17 cellular contexts compared by ENCODE assay signal in genomic region chr4:89769856-89770255, GRCh38.
A peak's percentile ranks its signal among the peaks of the same experiment; 100 is the strongest.
DNase-seq lines count a peak whose midpoint lies in the region; ATAC-seq and TF ChIP-seq lines count a peak whose summit lies in the region.
"Had no signal": no experiment of that assay in that cellular context is flagged by ENCODE, and none has a peak within 500 bp of the region (broad histone marks: within the 10 kb centered on the region; RNA-seq: fewer than 3 reads in every experiment).

No MANE protein-coding gene starts in this region.

- no peak overlapping the region for H2AFZ ChIP-seq in trophoblast cell (ENCODE audit: insufficient read depth, low read length, poor library complexity)

- peaks cover 4% of the 10 kb centered on the region for H3K4me1 Mint-ChIP-seq in endodermal cell
- H3K4me1 Mint-ChIP-seq: B cell had no signal

- H2BK12ac ChIP-seq in trophoblast cell (ENCODE audit: low read length), result no peak overlapping the region

- H3K27me3 Mint-ChIP-seq in endodermal cell (ENCODE audit: insufficient read depth), result no peaks in the 10 kb centered on the region

- H3K79me1 ChIP-seq in trophoblast cell (ENCODE audit: low read length), result no peaks in the 10 kb centered on the region

- no peaks in the 10 kb centered on the region for H3K36me3 ChIP-seq in trophoblast cell (ENCODE audit: control insufficient read depth in 1 of 2, insufficient read depth in 2 of 2, low read length in 2 of 2)
- H3K36me3 ChIP-seq in testis (ENCODE audit: low read depth, missing control alignments), result no peaks in the 10 kb centered on the region
- no peaks in the 10 kb centered on the region for H3K36me3 ChIP-seq in endodermal cell (ENCODE audit: control insufficient read depth, insufficient read depth, low read length)

- TF ChIP-seq POLR2A in testis (IDR thresholded peaks at IDR 0.05), result no peak

- no peak overlapping the region for H4K12ac ChIP-seq in trophoblast cell (ENCODE audit: low read depth, low read length)

- H3K36me3 Mint-ChIP-seq in endodermal cell (ENCODE audit: low read depth), result no peaks in the 10 kb centered on the region
- H3K36me3 Mint-ChIP-seq: CD8-positive, alpha-beta T cell had no signal

- H3K4ac ChIP-seq in trophoblast cell (ENCODE audit: low read depth, low read length), result no peak overlapping the region

- no peak overlapping the region for H4K8ac ChIP-seq in trophoblast cell (ENCODE audit: low read depth, low read length)

- H3K27me3 ChIP-seq in trophoblast cell (ENCODE audit: insufficient read depth, low read length) (no peaks in the 10 kb centered on the region), testis (no peaks in the 10 kb centered on the region), endodermal cell (ENCODE audit: control insufficient read depth, insufficient read depth, low read length, poor library complexity, severe bottlenecking) (no peaks in the 10 kb centered on the region)
- H3K27me3 ChIP-seq: BLaER1 treated with 17β-estradiol and CSF1 and Interleukin-3, amounts not matched to agents 10 nM and 100 nM had no signal

- H3K9ac ChIP-seq in trophoblast cell (ENCODE audit: low read length) (no peak overlapping the region), endodermal cell (ENCODE audit: extremely low read depth, low read length, poor library complexity, severe bottlenecking) (no peak overlapping the region)
- H3K9ac ChIP-seq: BLaER1 treated with 17β-estradiol and CSF1 and Interleukin-3, amounts not matched to agents 10 nM and 100 nM had no signal

- H3K14ac ChIP-seq in trophoblast cell (ENCODE audit: low read length), result no peak overlapping the region

- H3K9me3 Mint-ChIP-seq in endodermal cell, result peaks cover 8% of the 10 kb centered on the region
- H3K9me3 Mint-ChIP-seq: CD4-positive, alpha-beta T cell had no signal

- WGBS in trophoblast cell (ENCODE audit: extremely low coverage, insufficient coverage, insufficient read length), result no CpG with 5 or more reads among the region's 3 CpGs
- 68 to 71% methylated on average over 3 of the region's 3 CpGs for WGBS in testis, 2 donors
- WGBS in endodermal cell (ENCODE audit: insufficient coverage in 1 of 2, insufficient read length in 1 of 2), 2 experiments, result 90 to 95% methylated on average over 3 of the region's 3 CpGs

- no peaks in the 10 kb centered on the region for H3K79me2 ChIP-seq in trophoblast cell (ENCODE audit: control insufficient read depth, insufficient read depth, low read length, poor library complexity)

- H2BK5ac ChIP-seq in trophoblast cell (ENCODE audit: low read depth, low read length, poor library complexity), result no peak overlapping the region

- H3K27ac ChIP-seq in trophoblast cell (ENCODE audit: low read depth, low read length) (no peak overlapping the region), testis (no peak overlapping the region), endodermal cell (ENCODE audit: low read depth, low read length) (no peak overlapping the region)
- H3K27ac ChIP-seq: 22Rv1; A549; BLaER1 treated with 17β-estradiol and CSF1 and Interleukin-3, amounts not matched to agents 10 nM and 100 nM; C4-2B had no signal

- no peak for TF ChIP-seq CTCF in testis (IDR thresholded peaks at IDR 0.05)
- TF ChIP-seq CTCF in endodermal cell (conservative IDR thresholded peaks at IDR 0.05), result no peak

- in situ Hi-C loops in SK-MEL-5 (cut with HindIII; ENCODE audit: low pct_unique_long_range_greater_than_20kb, low sequenced_read_pairs), result no loop called here

- ATAC-seq in activated CD4-positive, CD25-positive, alpha-beta regulatory T cell treated with anti-CD3 and anti-CD28 coated beads, Interleukin-2, amount 50 U/mL, for 24 hours, result no peak
- ATAC-seq: A549; CD8-positive, alpha-beta T cell had no signal

- H3K18ac ChIP-seq in trophoblast cell (ENCODE audit: low read length), result no peak overlapping the region

- intact Hi-C loops in testis (cut with DNase I; ENCODE audit: low total_unique reads), result no loop called here

- H3K27ac Mint-ChIP-seq in endodermal cell, result no peak overlapping the region
- H3K27ac Mint-ChIP-seq: B cell; CD4-positive, alpha-beta T cell; CD8-positive, alpha-beta T cell had no signal

- H3K4me3 Mint-ChIP-seq in endodermal cell, result no peak overlapping the region
- H3K4me3 Mint-ChIP-seq: B cell; CD4-positive, alpha-beta T cell; CD8-positive, alpha-beta T cell had no signal

- no peak overlapping the region for H2BK120ac ChIP-seq in trophoblast cell (ENCODE audit: insufficient read depth, low read length, poor library complexity)

- H3K4me3 ChIP-seq in trophoblast cell (ENCODE audit: low read depth, low read length), result no peak overlapping the region
- H3K4me3 ChIP-seq in testis, result no peak overlapping the region
- H3K4me3 ChIP-seq in endodermal cell (ENCODE audit: low read length), result no peak overlapping the region
- H3K4me3 ChIP-seq: A549; BLaER1 treated with 17β-estradiol and CSF1 and Interleukin-3, amounts not matched to agents 10 nM and 100 nM had no signal

- no peak overlapping the region for H2AK5ac ChIP-seq in trophoblast cell (ENCODE audit: low read length)

- DNase-seq in SK-MEL-5 (ENCODE audit: low read depth, low spot score), result peak; percentile 51
- no peak for DNase-seq in trophoblast cell
- DNase-seq in testis, result peak; percentile 67
- DNase-seq in endodermal cell, result no peak
- DNase-seq: AML-193; Caco-2; Calu3; CD4-positive, alpha-beta T cell; CD8-positive, alpha-beta T cell; DMS79 treated with DMSO at 0.1 percent for 48 hours; GF-D8 had no signal

- peak overlapping the region; percentile 49 for H3K23ac ChIP-seq in trophoblast cell (ENCODE audit: low read length)

- no peaks in the 10 kb centered on the region for H3K9me3 ChIP-seq in trophoblast cell (ENCODE audit: insufficient read depth, low read depth, low read length)
- no peaks in the 10 kb centered on the region for H3K9me3 ChIP-seq in testis
- H3K9me3 ChIP-seq in endodermal cell (ENCODE audit: control insufficient read depth, low read length), result peaks cover 4% of the 10 kb centered on the region
- H3K9me3 ChIP-seq: A549, Caco-2 had no signal

- no peak overlapping the region for H3K4me2 ChIP-seq in trophoblast cell (ENCODE audit: low read length)
- H3K4me2 ChIP-seq: A549; BLaER1 treated with 17β-estradiol and CSF1 and Interleukin-3, amounts not matched to agents 10 nM and 100 nM had no signal

- H3K4me1 ChIP-seq in trophoblast cell (ENCODE audit: control insufficient read depth in 1 of 2, insufficient read depth in 2 of 2, low read length in 2 of 2) (no peaks in the 10 kb centered on the region), testis (no peaks in the 10 kb centered on the region), endodermal cell (ENCODE audit: control insufficient read depth, insufficient read depth, low read length) (no peaks in the 10 kb centered on the region)
- H3K4me1 ChIP-seq: A549; BLaER1 treated with 17β-estradiol and CSF1 and Interleukin-3, amounts not matched to agents 10 nM and 100 nM; Caco-2 had no signal

- no peak overlapping the region for H4K91ac ChIP-seq in trophoblast cell (ENCODE audit: low read depth, low read length)

Comparison
In these comparisons a context has a peak if more than half of its experiments do, and no peak if none do; other contexts are left out.
1. DNase-seq: peak in SK-MEL-5 (single experiment) and testis (single experiment); none in trophoblast cell (0 of 2) and endodermal cell (single experiment).